In the genomic region with DNA sequence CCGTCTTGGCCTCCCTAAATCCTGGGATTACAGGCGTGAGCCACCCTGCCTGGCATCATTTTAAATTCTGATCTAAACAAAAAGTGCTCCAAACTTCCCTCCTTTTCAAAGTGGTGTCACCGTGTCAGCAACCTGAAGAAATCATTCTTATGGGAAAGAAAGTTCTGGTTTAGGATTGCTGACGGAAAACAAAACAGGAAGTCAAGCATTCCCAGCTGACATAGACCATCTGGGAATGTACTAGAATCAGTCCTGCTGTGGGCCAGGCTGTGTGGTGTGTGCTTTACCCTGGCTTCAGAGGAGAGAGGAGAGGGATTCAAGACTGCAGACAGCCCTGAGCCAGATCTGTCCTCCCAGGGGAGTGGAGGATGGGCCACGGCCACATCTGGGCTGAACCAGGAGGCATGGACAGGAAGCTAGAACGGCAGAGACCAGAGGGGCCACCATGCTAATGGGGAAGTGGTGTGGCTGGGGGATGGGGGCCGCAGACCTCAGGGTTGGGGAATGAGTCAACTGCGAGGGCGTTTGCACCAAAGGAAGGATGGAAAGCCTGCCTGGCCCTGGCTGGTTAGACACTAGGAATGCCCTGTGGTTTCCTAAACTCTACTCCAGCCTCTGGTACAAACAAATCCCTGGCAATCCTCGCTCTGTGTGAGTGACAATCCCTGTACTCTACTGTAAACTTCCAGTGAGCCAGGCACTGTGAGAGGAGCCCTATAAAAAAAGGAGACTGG, we compare ENCODE assay signal across 8 cellular contexts. TPM values are rescaled to one million over a fixed set of nuclear protein-coding genes. Genes with fewer than 3 reads are reported as not detected.
DNase-seq lines count a peak whose midpoint lies in the region; ATAC-seq, FAIRE-seq and TF ChIP-seq lines count a peak whose summit lies in the region.

No MANE protein-coding gene starts in this region.

- TSS peak; percentile 81 for BruUV-seq in endothelial cell of umbilical vein (replicated peaks; lab: Mats Ljungman, UMichigan)

- intact Hi-C loops in endothelial cell of umbilical vein (cut with micrococcal nuclease) = loop anchor here (1.0 to 10.0 kb wide), 4 partner anchors 8 to 178 kb away; partner anchors contain the start of gene RFC2
- intact Hi-C loops in aorta (cut with DNase I) = loop anchor here in 1 of 2 donors (1.0 kb wide), 1 partner anchor 17 kb away; the partner anchor contains the start of gene CLIP2

- peak overlapping the region; percentile 12 for H3K4me2 ChIP-seq in endothelial cell of umbilical vein (ENCODE audit: insufficient read depth, low read length)

- H3K9ac ChIP-seq in endothelial cell of umbilical vein (replicated peaks; ENCODE audit: extremely low read depth, insufficient read depth, low read length) (peak overlapping the region; percentile 28), mucosa of stomach (ENCODE audit: low read length) (peak overlapping the region; percentile 13)

- no peak for TF ChIP-seq POLR2A in endothelial cell of umbilical vein (IDR thresholded peaks at IDR 0.05; ENCODE audit: low read depth, low read length)

- no peaks in the 10 kb centered on the region for H4K20me1 ChIP-seq in endothelial cell of umbilical vein (replicated peaks; ENCODE audit: control insufficient read depth, extremely low read depth, insufficient read depth, low read length)

- CTCF ChIA-PET in endothelial cell of umbilical vein (lab: Charles Lee) = interaction anchor here (3.6 kb wide), 1 partner anchor 15 kb away, joined by 22 read pairs; the partner anchor contains the start of gene CLIP2

- H3K9me1 ChIP-seq in endothelial cell of umbilical vein (replicated peaks; ENCODE audit: control insufficient read depth, extremely low read depth, insufficient read depth, low read length) = no peaks in the 10 kb centered on the region

- H3K4me1 ChIP-seq in endothelial cell of umbilical vein (ENCODE audit: control insufficient read depth, extremely low read depth, insufficient read depth, low read length) (peaks cover 16% of the 10 kb centered on the region), mucosa of stomach (ENCODE audit: control insufficient read depth, insufficient read depth, low read length) (peaks cover 4% of the 10 kb centered on the region), aorta (ENCODE audit: control insufficient read depth in 1 of 2, insufficient read depth in 2 of 2, low read length in 2 of 2) (no peaks in the 10 kb centered on the region)

- POLR2A ChIA-PET in endothelial cell of umbilical vein (lab: Charles Lee) = no interaction called here

- H3K27ac ChIP-seq in endothelial cell of umbilical vein (ENCODE audit: insufficient read depth, low read depth, low read length) (peak overlapping the region; percentile 88), aorta (ENCODE audit: low read depth in 1 of 2, low read length in 2 of 2) (peak overlapping the region in 1 of 2 donors; percentile 65)

- H3K36me3 ChIP-seq in endothelial cell of umbilical vein (ENCODE audit: control insufficient read depth in 2 of 2, extremely low read depth in 1 of 2, insufficient read depth in 2 of 2, low read length in 2 of 2) (no peaks in the 10 kb centered on the region), mucosa of stomach (ENCODE audit: control insufficient read depth, insufficient read depth, low read length) (no peaks in the 10 kb centered on the region), aorta (ENCODE audit: control insufficient read depth in 1 of 2, insufficient read depth in 2 of 2, low read length in 1 of 2) (no peaks in the 10 kb centered on the region)

- peak overlapping the region; percentile 16 for H2AFZ ChIP-seq in endothelial cell of umbilical vein (ENCODE audit: low read depth, low read length)

- FAIRE-seq in endothelial cell of umbilical vein (lab: Jason Lieb, UNC) = peak; percentile 94

- H3K27me3 ChIP-seq in endothelial cell of umbilical vein (ENCODE audit: control insufficient read depth in 2 of 2, insufficient read depth in 2 of 2, low read length in 2 of 2) (no peaks in the 10 kb centered on the region), mucosa of stomach (ENCODE audit: control insufficient read depth, insufficient read depth, low read length) (no peaks in the 10 kb centered on the region), aorta (ENCODE audit: control insufficient read depth in 1 of 2, insufficient read depth in 2 of 2, low read length in 1 of 2) (no peaks in the 10 kb centered on the region)

- dilution Hi-C loops in endothelial cell of umbilical vein (cut with MboI; ENCODE audit: extremely low pct_ligation_motif_present, low sequenced_read_pairs) = no loop called here

- TF ChIP-seq CTCF in endothelial cell of umbilical vein (IDR thresholded peaks at IDR 0.05; ENCODE audit: extremely low read depth in 1 of 2, insufficient read depth in 1 of 2, low read depth in 1 of 2, low read length in 2 of 2) = no peak

- H3K9me3 ChIP-seq in endothelial cell of umbilical vein (replicated peaks; ENCODE audit: control insufficient read depth, insufficient read depth, low read length) = no peaks in the 10 kb centered on the region
- no peaks in the 10 kb centered on the region for H3K9me3 ChIP-seq in mucosa of stomach (ENCODE audit: control insufficient read depth, low read length)
- H3K9me3 ChIP-seq in aorta (ENCODE audit: control insufficient read depth, low read length) = no peaks in the 10 kb centered on the region

- H3K79me2 ChIP-seq in endothelial cell of umbilical vein (ENCODE audit: control insufficient read depth, insufficient read depth, low read length) = no peaks in the 10 kb centered on the region

- ATAC-seq in GM19023 (IDR thresholded peaks at IDR 0.05; ENCODE audit: unreplicated experiment) (peak; percentile 82), HG03095 (IDR thresholded peaks at IDR 0.05; ENCODE audit: unreplicated experiment) (peak; percentile 68), aorta (ENCODE audit: low FRiP score) (peak; percentile 72)

- 20 to 23% methylated on average over 10 of the region's 10 CpGs for WGBS in aorta, 2 donors

- H3K4me3 ChIP-seq in endothelial cell of umbilical vein (replicated peaks in 1 of 3; ENCODE audit: insufficient read depth in 1 of 3, low read depth in 1 of 3, low read length in 3 of 3) = no peak overlapping the region
- H3K4me3 ChIP-seq in mucosa of stomach (ENCODE audit: low read length) = no peak overlapping the region
- no peak overlapping the region for H3K4me3 ChIP-seq in aorta (ENCODE audit: low read length in 2 of 2)

- DNase-seq in AG08396 (ENCODE audit: low spot score) = peak; percentile 89
- DNase-seq in SIG-M5 (lab: John Stamatoyannopoulos, UW) = peak; percentile 48
- DNase-seq in endothelial cell of umbilical vein (ENCODE audit: low read depth, low spot score) = peak; percentile 90
- peak; percentile 89 to 93 for DNase-seq in aorta
- DNase-seq in activated gamma-delta T cell (lab: John Stamatoyannopoulos, UW) = no peak

TF ChIP-seq in endothelial cell of umbilical vein, 7 proteins besides CTCF, POLR2A, EP300 and RAD21:
- TF ChIP-seq MAX (IDR thresholded peaks at IDR 0.05; ENCODE audit: insufficient read depth, insufficient read length) (no peak), GATA2 (IDR thresholded peaks at IDR 0.05; ENCODE audit: insufficient read depth, insufficient read length, low read depth, low read length) (no peak), EZH2 (IDR thresholded peaks at IDR 0.05; ENCODE audit: borderline replicate concordance, low read depth, low read length, severe bottlenecking) (no peak), MYC (IDR thresholded peaks at IDR 0.05; ENCODE audit: low read depth, low read length) (peak; percentile 1), JUN (IDR thresholded peaks at IDR 0.05; ENCODE audit: borderline replicate concordance, insufficient read depth, insufficient read length, low read depth) (peak; percentile 15), FOS (IDR thresholded peaks at IDR 0.05; ENCODE audit: borderline replicate concordance, insufficient read depth, low read length) (peak; percentile 94), POLR2AphosphoS5 (IDR thresholded peaks at IDR 0.05; ENCODE audit: insufficient read depth, low read depth, low read length) (peak; percentile 64)

RNA-seq across cellular contexts. Expression of gene CLIP2, which starts 16.7 kb away (rescaled TPM):
- total RNA-seq in endothelial cell of umbilical vein = 37.1 and 38.0 TPM in 2 replicates
- polyA plus RNA-seq in endothelial cell of umbilical vein = 8.1 and 8.3 TPM in 2 replicates
- polyA plus RNA-seq in endothelial cell of umbilical vein (2011; cell fraction: cytosol; rRNA removed) = 8.6 and 10.3 TPM in 2 replicates
- 12.8 and 13.4 TPM in 2 replicates for polyA plus RNA-seq in endothelial cell of umbilical vein (2011; cell fraction: nucleus; rRNA removed)
- polyA plus RNA-seq in endothelial cell of umbilical vein (2012) = 14.5 and 18.6 TPM in 2 replicates
- polyA minus RNA-seq in endothelial cell of umbilical vein = 16.3 and 16.4 TPM in 2 replicates
- 3.8 TPM for polyA minus RNA-seq in endothelial cell of umbilical vein (2011; cell fraction: cytosol; rRNA and poly(A)+ RNA removed)
- polyA minus RNA-seq in endothelial cell of umbilical vein (2011; cell fraction: nucleus; rRNA and poly(A)+ RNA removed) = 11.4 and 21.5 TPM in 2 replicates
- 10 to 100 TPM; 27.5 to 35.7 TPM for total RNA-seq in aorta
- 10 to 100 TPM; 15.3 to 16.2 TPM for polyA plus RNA-seq in aorta

RNA-seq across cellular contexts. Expression of gene RFC2, which starts 18.3 kb away (rescaled TPM):
- total RNA-seq in endothelial cell of umbilical vein (40.0 and 44.3 TPM in 2 replicates), aorta (10 to 100 TPM; 13.7 to 14.2 TPM)
- polyA plus RNA-seq in endothelial cell of umbilical vein (17.8 and 24.4 TPM in 2 replicates), aorta (10 to 100 TPM; 12.8 to 16.1 TPM)
- polyA plus RNA-seq in endothelial cell of umbilical vein (2011; cell fraction: cytosol; rRNA removed) = 29.2 and 35.4 TPM in 2 replicates
- 17.6 and 18.0 TPM in 2 replicates for polyA plus RNA-seq in endothelial cell of umbilical vein (2011; cell fraction: nucleus; rRNA removed)
- 20.6 and 30.8 TPM in 2 replicates for polyA plus RNA-seq in endothelial cell of umbilical vein (2012)
- polyA minus RNA-seq in endothelial cell of umbilical vein = 32.7 and 46.1 TPM in 2 replicates
- 52.8 TPM for polyA minus RNA-seq in endothelial cell of umbilical vein (2011; cell fraction: cytosol; rRNA and poly(A)+ RNA removed)
- 8.2 and 13.6 TPM in 2 replicates for polyA minus RNA-seq in endothelial cell of umbilical vein (2011; cell fraction: nucleus; rRNA and poly(A)+ RNA removed)
